In the genomic region with DNA sequence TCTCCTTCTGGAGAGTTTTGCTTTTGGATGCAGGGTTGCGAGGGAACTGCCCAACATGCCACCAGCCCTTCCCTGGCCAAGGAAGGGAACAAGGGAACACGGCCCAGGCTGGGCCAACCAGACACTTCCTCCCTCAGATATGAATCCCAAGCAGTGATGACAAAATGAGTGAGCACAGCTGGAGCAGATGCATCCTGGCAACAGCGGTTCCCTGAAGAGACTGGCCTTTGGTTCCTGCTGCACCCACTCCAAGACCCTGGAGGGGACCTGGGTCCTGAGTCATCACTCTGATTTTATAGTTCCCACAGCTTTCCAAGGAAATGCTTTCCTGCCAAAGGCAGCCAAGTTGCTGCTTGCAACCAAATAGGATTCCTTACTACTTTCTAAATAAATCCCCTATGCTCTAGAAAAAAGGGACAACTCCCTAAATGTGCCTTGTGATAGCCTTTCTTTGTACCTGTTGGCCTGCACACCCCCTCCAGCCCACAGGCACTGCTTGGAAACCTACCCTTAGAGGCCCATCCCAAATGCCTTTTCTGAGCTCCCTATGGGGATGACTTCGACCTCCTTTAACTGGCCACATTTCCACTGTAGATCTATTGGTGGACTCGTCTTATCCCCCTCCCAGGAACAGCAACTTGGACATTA, we compare ENCODE assay signal across 10 cellular contexts. TPM values are rescaled to one million over a fixed set of nuclear protein-coding genes. Genes with fewer than 3 reads are reported as not detected.
DNase-seq lines count a peak whose midpoint lies in the region; ATAC-seq and TF ChIP-seq lines count a peak whose summit lies in the region.
"Had no signal": no experiment of that assay in that cellular context is flagged by ENCODE, and none has a peak within 500 bp of the region (broad histone marks: within the 10 kb centered on the region; RNA-seq: fewer than 3 reads in every experiment).

No MANE protein-coding gene starts in this region.

- CTCF ChIA-PET in Caco-2 (lab: Charles Lee) = interaction anchor here (1.1 to 1.6 kb wide), 2 partner anchors 20 to 52 kb away, joined by 3 to 5 read pairs; no protein-coding TSS in a partner anchor

- H3K27me3 ChIP-seq in Caco-2 (replicated peaks; ENCODE audit: control insufficient read depth, insufficient read depth, low read length) (no peaks in the 10 kb centered on the region), neural progenitor cell (no peaks in the 10 kb centered on the region)
- H3K27me3 ChIP-seq: ovary had no signal

- H3K27me3 Mint-ChIP-seq in Caco-2 (ENCODE audit: insufficient read depth, unreplicated experiment) (no peaks in the 10 kb centered on the region), neural progenitor cell (ENCODE audit: insufficient read depth, low read depth) (peaks cover 5% of the 10 kb centered on the region)

- ATAC-seq in HG03159 (IDR thresholded peaks at IDR 0.05; ENCODE audit: unreplicated experiment) (no peak), HG03469 (IDR thresholded peaks at IDR 0.05; ENCODE audit: unreplicated experiment) (no peak)

- H3K79me2 ChIP-seq in neural progenitor cell (ENCODE audit: low read depth) = peaks cover 90% of the 10 kb centered on the region

- POLR2A ChIA-PET in Caco-2 (lab: Charles Lee) = no interaction called here

- in situ Hi-C loops in GM13977 (cut with MboI; ENCODE audit: low pct_unique_long_range_greater_than_20kb, low sequenced_read_pairs, unreplicated experiment) = no loop called here
- in situ Hi-C loops in GM13976 (cut with MboI; ENCODE audit: low sequenced_read_pairs, unreplicated experiment) = no loop called here

- H3K4me1 Mint-ChIP-seq in Caco-2 (ENCODE audit: low read depth, unreplicated experiment) (peaks cover 55% of the 10 kb centered on the region), neural progenitor cell (peaks cover 73% of the 10 kb centered on the region)

- H3K27ac Mint-ChIP-seq in Caco-2 (ENCODE audit: unreplicated experiment) (peak overlapping the region; percentile 45), neural progenitor cell (peak overlapping the region; percentile 57)

- no peak overlapping the region for H3K4me3 ChIP-seq in Caco-2 (ENCODE audit: low read depth, low read length)
- no peak overlapping the region for H3K4me3 ChIP-seq in epithelial cell of esophagus (ENCODE audit: low read length)
- no peak overlapping the region for H3K4me3 ChIP-seq in neural progenitor cell
- H3K4me3 ChIP-seq: ovary had no signal

- no peak for DNase-seq in Caco-2
- DNase-seq in MV-4-11 (lab: John Stamatoyannopoulos, UW) = peak; percentile 34
- DNase-seq in epithelial cell of esophagus (ENCODE audit: low read depth) = peak; percentile 24
- no peak for DNase-seq in neural progenitor cell (ENCODE audit: low spot score)
- no peak for DNase-seq in GM13977 (ENCODE audit: low spot score)
- DNase-seq in GM13976 (ENCODE audit: low spot score) = no peak
- DNase-seq: activated CD4-positive, alpha-beta T cell treated with anti-CD3 and anti-CD28 coated beads, Interleukin-2, amount 50 U/mL, for 1 hour had no signal

- H3K36me3 Mint-ChIP-seq in Caco-2 (ENCODE audit: insufficient read depth, unreplicated experiment) (peaks cover 12% of the 10 kb centered on the region), neural progenitor cell (peaks cover 7% of the 10 kb centered on the region)

- H3F3A ChIP-seq in neural progenitor cell (ENCODE audit: low read depth) = peaks cover 41% of the 10 kb centered on the region

- H3K27ac ChIP-seq in neural progenitor cell = no peak overlapping the region
- H3K27ac ChIP-seq: ovary had no signal

- no peak overlapping the region for H2AFZ ChIP-seq in neural progenitor cell (replicated peaks)

- H3K4me2 ChIP-seq in neural progenitor cell = no peak overlapping the region

- H3K36me3 ChIP-seq in Caco-2 (ENCODE audit: control insufficient read depth, insufficient read depth, low read length) (no peaks in the 10 kb centered on the region; the same call in none of the 2 replicates), neural progenitor cell (no peaks in the 10 kb centered on the region)
- H3K36me3 ChIP-seq: ovary had no signal

- TF ChIP-seq CTCF in Caco-2 (IDR thresholded peaks at IDR 0.05; ENCODE audit: insufficient read depth in 1 of 2, low read depth in 1 of 2, low read length in 1 of 2, severe bottlenecking in 1 of 2, unreplicated experiment in 1 of 2) (no peak), epithelial cell of esophagus (IDR thresholded peaks at IDR 0.05; ENCODE audit: insufficient read depth, low read depth, low read length, missing control alignments) (no peak), neural progenitor cell (IDR thresholded peaks at IDR 0.05) (no peak), GM13977 (IDR thresholded peaks at IDR 0.05; ENCODE audit: extremely low read depth, insufficient read depth, missing control alignments) (no peak), GM13976 (IDR thresholded peaks at IDR 0.05; ENCODE audit: borderline replicate concordance, control extremely low read depth, extremely low read depth, insufficient read depth, missing control alignments) (no peak)

- H3K9me3 Mint-ChIP-seq in Caco-2 (ENCODE audit: unreplicated experiment) (no peaks in the 10 kb centered on the region), neural progenitor cell (no peaks in the 10 kb centered on the region)

- no peak overlapping the region for H3K9ac ChIP-seq in neural progenitor cell

- BruUV-seq in Caco-2 (replicated peaks; lab: Mats Ljungman, UMichigan) = no TSS peak

- intact Hi-C loops in Caco-2 (cut with micrococcal nuclease; ENCODE audit: unreplicated experiment) = no loop called here

- no peaks in the 10 kb centered on the region for H3K9me3 ChIP-seq in Caco-2
- no peaks in the 10 kb centered on the region for H3K9me3 ChIP-seq in neural progenitor cell (ENCODE audit: low read depth)
- H3K9me3 ChIP-seq: ovary had no signal

- H3K4me1 ChIP-seq in Caco-2 (peaks cover 56% of the 10 kb centered on the region), neural progenitor cell (peaks cover 41% of the 10 kb centered on the region)

- H4K20me1 ChIP-seq in neural progenitor cell (ENCODE audit: low read depth) = peaks cover 32% of the 10 kb centered on the region

- H3K4me3 Mint-ChIP-seq in Caco-2 (ENCODE audit: unreplicated experiment) = no peak overlapping the region
- peak overlapping the region; percentile 67 for H3K4me3 Mint-ChIP-seq in neural progenitor cell

RNA-seq across cellular contexts. Expression of gene ST3GAL2, which starts 5.3 kb away (rescaled TPM):
- total RNA-seq in Caco-2 (2022) = 30.3 and 31.1 TPM in 2 replicates
- 11.6 and 34.5 TPM in 2 replicates for total RNA-seq in neural progenitor cell (ENCODE audit: low replicate concordance)

RNA-seq across cellular contexts. Expression of gene FCSK, which starts 20.8 kb away (rescaled TPM):
- 25.5 and 27.9 TPM in 2 replicates for total RNA-seq in Caco-2 (2022)
- total RNA-seq in neural progenitor cell (ENCODE audit: low replicate concordance) = 11.0 and 12.0 TPM in 2 replicates

Comparison
In these comparisons a context has a peak if more than half of its experiments do, and no peak if none do; other contexts are left out.
1. DNase-seq: peak in MV-4-11 (single experiment) and epithelial cell of esophagus (single experiment); none in Caco-2 (0 of 2), neural progenitor cell (single experiment), GM13977 (single experiment) and GM13976 (single experiment).